2 cellular contexts compared by ENCODE assay signal in the genomic region with DNA sequence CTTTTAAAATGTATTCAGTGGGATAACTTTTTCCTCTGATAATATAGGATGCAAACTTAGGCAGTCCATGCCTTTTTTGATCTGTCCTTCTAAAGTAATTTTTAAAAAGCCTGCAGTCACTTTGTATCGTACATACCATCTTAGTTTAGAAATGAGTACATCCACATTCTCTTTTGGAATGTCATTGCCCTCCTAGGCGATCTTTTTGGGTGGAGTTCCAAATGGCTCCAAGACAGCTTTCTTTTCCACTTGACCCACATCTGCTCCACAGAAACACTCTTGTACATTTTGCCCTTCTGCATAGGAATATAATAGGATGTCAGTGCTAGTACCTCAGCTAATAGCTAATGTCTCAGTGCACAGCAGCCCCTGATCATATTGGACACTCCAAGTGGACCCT.
TF ChIP-seq lines count a peak whose summit lies in the region.

No MANE protein-coding gene starts in this region.

TF ChIP-seq in IMR-90, 13 proteins besides CTCF, POLR2A, EP300 and RAD21:
- TF ChIP-seq ELK1 (IDR thresholded peaks at IDR 0.05; ENCODE audit: borderline replicate concordance, low read depth, low read length) (no peak), MXI1 (IDR thresholded peaks at IDR 0.05; ENCODE audit: borderline replicate concordance, low read depth, low read length) (no peak), MAFK (IDR thresholded peaks at IDR 0.05; ENCODE audit: low read depth, low read length) (no peak), RCOR1 (IDR thresholded peaks at IDR 0.05; ENCODE audit: insufficient replicate concordance, low read length) (no peak), CHD1 (IDR thresholded peaks at IDR 0.05; ENCODE audit: low read depth, low read length) (no peak), SMC3 (IDR thresholded peaks at IDR 0.05; ENCODE audit: low read depth, low read length) (no peak), MAZ (IDR thresholded peaks at IDR 0.05; ENCODE audit: borderline replicate concordance, low read depth, low read length) (no peak), RFX5 (IDR thresholded peaks at IDR 0.05; ENCODE audit: low read depth, low read length) (no peak), NFE2L2 (IDR thresholded peaks at IDR 0.05; ENCODE audit: low read depth, low read length) (no peak), USF2 (IDR thresholded peaks at IDR 0.05; ENCODE audit: low read depth, low read length) (no peak), CEBPB (IDR thresholded peaks at IDR 0.05; ENCODE audit: low read depth, low read length) (no peak), BHLHE40 (IDR thresholded peaks at IDR 0.05; ENCODE audit: low read depth, low read length) (no peak), FOS (IDR thresholded peaks at IDR 0.05; ENCODE audit: low read depth, low read length) (no peak)

TF ChIP-seq in SK-N-SH, 30 proteins besides CTCF, POLR2A, EP300 and RAD21:
- TF ChIP-seq MXI1 (IDR thresholded peaks at IDR 0.05; ENCODE audit: low read depth, low read length): no peak
- no peak for TF ChIP-seq FOSL2 (IDR thresholded peaks at IDR 0.05; ENCODE audit: borderline replicate concordance, low read depth)
- TF ChIP-seq FOXM1 (IDR thresholded peaks at IDR 0.05; ENCODE audit: low read depth): no peak
- no peak for TF ChIP-seq TAF1 (IDR thresholded peaks at IDR 0.05; ENCODE audit: borderline replicate concordance, low read depth, low read length)
- no peak for TF ChIP-seq EZH2phosphoT487 (IDR thresholded peaks at IDR 0.05; ENCODE audit: borderline replicate concordance, low read depth)
- TF ChIP-seq FOXJ3 (CRISPR knock-in tag; IDR thresholded peaks at IDR 0.05): no peak
- TF ChIP-seq ELF1 (IDR thresholded peaks at IDR 0.05): no peak
- TF ChIP-seq, protein P1, sequence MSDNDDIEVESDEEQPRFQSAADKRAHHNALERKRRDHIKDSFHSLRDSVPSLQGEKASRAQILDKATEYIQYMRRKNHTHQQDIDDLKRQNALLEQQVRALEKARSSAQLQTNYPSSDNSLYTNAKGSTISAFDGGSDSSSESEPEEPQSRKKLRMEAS (IDR thresholded peaks at IDR 0.05; ENCODE audit: low read depth): no peak
- no peak for TF ChIP-seq TCF12 (IDR thresholded peaks at IDR 0.05)
- no peak for TF ChIP-seq JUND (IDR thresholded peaks at IDR 0.05)
- TF ChIP-seq RCOR1 (IDR thresholded peaks at IDR 0.05; ENCODE audit: low read length): no peak
- no peak for TF ChIP-seq MEF2A (IDR thresholded peaks at IDR 0.05; ENCODE audit: borderline replicate concordance, low read depth)
- TF ChIP-seq IRF3 (IDR thresholded peaks at IDR 0.05; ENCODE audit: low read depth, low read length): no peak
- no peak for TF ChIP-seq SIN3A (IDR thresholded peaks at IDR 0.05; ENCODE audit: borderline replicate concordance, low read depth, low read length)
- TF ChIP-seq NFIC (IDR thresholded peaks at IDR 0.05; ENCODE audit: borderline replicate concordance): no peak
- no peak for TF ChIP-seq GATA2 (CRISPR knock-in tag; IDR thresholded peaks at IDR 0.05)
- no peak for TF ChIP-seq YY1 (IDR thresholded peaks at IDR 0.05; ENCODE audit: low read depth)
TF ChIP-seq in SK-N-SH: peak in this region for 0.
